Comparison of ENCODE assay signal across 8 cellular contexts in the genomic region with DNA sequence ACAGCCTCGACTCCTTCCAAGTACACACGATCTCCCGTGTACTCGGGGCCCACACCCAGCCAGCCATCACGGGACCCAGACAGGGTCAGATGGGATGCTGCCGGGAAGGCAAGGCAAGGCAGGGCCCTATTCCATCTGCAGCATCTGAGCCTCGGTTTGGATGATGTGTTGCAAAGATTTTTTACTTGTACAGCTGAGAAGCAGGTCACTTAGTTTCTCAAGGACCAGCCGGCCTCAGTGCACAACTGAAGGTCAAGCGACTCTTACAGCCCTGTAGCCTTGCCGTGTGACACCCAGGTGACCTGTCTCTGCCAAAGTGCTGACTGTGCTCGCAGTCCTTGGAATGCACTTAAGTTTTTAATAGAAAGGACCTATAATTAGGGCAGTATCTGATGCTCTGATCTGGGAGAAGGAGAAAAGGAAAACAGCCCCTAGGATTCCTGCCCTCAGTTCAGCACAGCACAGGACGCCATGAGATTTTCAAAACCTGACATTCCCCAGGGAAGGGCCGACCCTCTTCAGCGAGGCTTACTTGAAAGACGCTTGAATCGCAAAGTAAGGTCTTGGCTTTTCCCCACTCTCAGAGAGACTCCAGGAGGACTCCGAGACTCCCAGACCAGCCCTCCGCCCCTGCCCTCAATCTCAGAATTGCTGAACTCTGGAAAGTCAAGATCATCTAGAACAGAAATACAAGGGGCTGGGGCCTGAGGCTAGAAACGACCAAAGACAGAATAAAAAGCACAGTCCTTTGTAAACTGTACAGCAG. TPM values are rescaled to one million over a fixed set of nuclear protein-coding genes. Genes with fewer than 3 reads are reported as not detected.
DNase-seq lines count a peak whose midpoint lies in the region; ATAC-seq and TF ChIP-seq lines count a peak whose summit lies in the region.

No MANE protein-coding gene starts in this region.

- H3K4me1 Mint-ChIP-seq in Calu3 (ENCODE audit: low read depth, unreplicated experiment) (peaks cover 8% of the 10 kb centered on the region), T-cell (peaks cover 37 to 43% (median 41%) of the 10 kb centered on the region in 3 donors), progenitor cell of endocrine pancreas (ENCODE audit: low read depth) (peaks cover 6% of the 10 kb centered on the region)

- no peak for TF ChIP-seq CTCF in Calu3 (IDR thresholded peaks at IDR 0.05; ENCODE audit: unreplicated experiment)
- no peak for TF ChIP-seq CTCF in fibroblast of villous mesenchyme (IDR thresholded peaks at IDR 0.05; ENCODE audit: insufficient read depth, low read depth, low read length)
- TF ChIP-seq CTCF in progenitor cell of endocrine pancreas (IDR thresholded peaks at IDR 0.05; ENCODE audit: unreplicated experiment), result no peak

- POLR2A ChIA-PET in T-cell (lab: Charles Lee), result no interaction called here

- CTCF ChIA-PET in Calu3 (lab: Charles Lee) (interaction anchor here (1.7 to 2.3 kb wide), 2 partner anchors 17 to 35 kb away, joined by 7 to 12 read pairs; no protein-coding TSS in a partner anchor), T-cell (lab: Charles Lee) (no interaction called here)

- no peak for ATAC-seq in T-cell (replicated peaks in 1 of 4)
- ATAC-seq in GM19324 (IDR thresholded peaks at IDR 0.05; ENCODE audit: low FRiP score, unreplicated experiment), result no peak

- H3K27ac Mint-ChIP-seq in Calu3 (ENCODE audit: unreplicated experiment) (peak overlapping the region; percentile 78), T-cell (peak overlapping the region; percentile 16 to 17), progenitor cell of endocrine pancreas (no peak overlapping the region)

- BruUV-seq in Calu3 (replicated peaks; lab: Mats Ljungman, UMichigan), result TSS peak; percentile 27

- H3K4me3 Mint-ChIP-seq in Calu3 (ENCODE audit: low read depth, unreplicated experiment) (peak overlapping the region; percentile 93), T-cell (peak overlapping the region; percentile 86 to 90 (median 87)), progenitor cell of endocrine pancreas (ENCODE audit: low read depth) (peak overlapping the region; percentile 78)

- H3K36me3 Mint-ChIP-seq in Calu3 (ENCODE audit: insufficient read depth, unreplicated experiment) (peaks cover 19% of the 10 kb centered on the region), T-cell (no peaks in the 10 kb centered on the region), progenitor cell of endocrine pancreas (ENCODE audit: insufficient read depth) (no peaks in the 10 kb centered on the region)

- DNase-seq in Calu3, result no peak
- DNase-seq in T-cell, result no peak
- no peak for DNase-seq in fibroblast of villous mesenchyme (ENCODE audit: low read depth)
- DNase-seq in progenitor cell of endocrine pancreas (ENCODE audit: low spot score, unreplicated experiment), result no peak
- no peak for DNase-seq in NCI-H1092 (lab: John Stamatoyannopoulos, UW)
- no peak for DNase-seq in stimulated activated CD4-positive, alpha-beta T cell treated with anti-CD3 and anti-CD28 coated beads, Interleukin-12 subunit alpha, Interleukin-12 subunit beta, amount 100 ng/mL, for 4 hours
- no peak for DNase-seq in NOMO-1 treated with DMSO at 0.1 percent for 48 hours (lab: John Stamatoyannopoulos, UW; ENCODE audit: unreplicated experiment)

- no peaks in the 10 kb centered on the region for H3K9me3 Mint-ChIP-seq in Calu3 (ENCODE audit: low read depth, unreplicated experiment)
- H3K9me3 Mint-ChIP-seq in T-cell, result no peaks in the 10 kb centered on the region
- H3K9me3 Mint-ChIP-seq in progenitor cell of endocrine pancreas (ENCODE audit: low read depth), result no peaks in the 10 kb centered on the region

- H3K27me3 Mint-ChIP-seq in Calu3 (ENCODE audit: unreplicated experiment) (no peaks in the 10 kb centered on the region), T-cell (no peaks in the 10 kb centered on the region), progenitor cell of endocrine pancreas (peaks cover 20% of the 10 kb centered on the region)

- intact Hi-C loops in Calu3 (cut with micrococcal nuclease; ENCODE audit: unreplicated experiment), result no loop called here

- H3K4me3 ChIP-seq in fibroblast of villous mesenchyme (ENCODE audit: low read depth, low read length), result peak overlapping the region; percentile 55

RNA-seq across cellular contexts. Expression of gene GPR157, which starts 1.3 kb away (rescaled TPM):
- total RNA-seq in Calu3 (2022), result 5.4 and 12.5 TPM in 2 replicates
- total RNA-seq in T-cell, result 10 to 100 TPM in 1 of 5 donors, 1 to 10 TPM in 4; 7.1 to 10.7 (median 8.9) TPM
- total RNA-seq in fibroblast of villous mesenchyme, result 6.1 and 9.5 TPM in 2 replicates
- total RNA-seq in progenitor cell of endocrine pancreas, result 1.1 and 3.6 TPM in 2 replicates

RNA-seq across cellular contexts. Expression of gene SLC2A5, which starts 58.1 kb away (rescaled TPM):
- total RNA-seq in Calu3 (2022) (0.33 TPM in 1 of 2 replicates, not detected in the other), T-cell (1 to 10 TPM in 1 of 5 donors, under 1 TPM in 4; 0.32 to 1.5 (median 0.86) TPM), fibroblast of villous mesenchyme (0.97 and 2.2 TPM in 2 replicates), progenitor cell of endocrine pancreas (not detected in 2 replicates)
